ENCODE assay signal across 8 cellular contexts in genomic region chr3:5195605-5196004, GRCh38. TPM values are rescaled to one million over a fixed set of nuclear protein-coding genes. Genes with fewer than 3 reads are reported as not detected.
DNase-seq lines count a peak whose midpoint lies in the region; ATAC-seq and TF ChIP-seq lines count a peak whose summit lies in the region.

No MANE protein-coding gene starts in this region.

- peak overlapping the region; percentile 94 for H3K27ac ChIP-seq in DND-41 (ENCODE audit: low read length)
- peak overlapping the region; percentile 64 for H3K27ac ChIP-seq in naive thymus-derived CD4-positive, alpha-beta T cell (ENCODE audit: low read depth, low read length)

- H3K4me3 Mint-ChIP-seq in activated naive CD8-positive, alpha-beta T cell treated with anti-CD3 and anti-CD28 coated beads, Interleukin-2, amount 10 ng/mL, durations not matched to agents 7 days and 5 days: peak overlapping the region; percentile 72
- H3K4me3 Mint-ChIP-seq in naive thymus-derived CD4-positive, alpha-beta T cell: peak overlapping the region; percentile 5 to 78 (median 54)

- DNase-seq in DND-41 (peak; percentile 84), NCI-H2029 (lab: John Stamatoyannopoulos, UW) (peak; percentile 18), iPS-NIHi7 (ENCODE audit: extremely low spot score) (no peak), SHP77 treated with DMSO at 0.1 percent for 48 hours (lab: John Stamatoyannopoulos, UW) (no peak)
- DNase-seq in activated naive CD8-positive, alpha-beta T cell treated with anti-CD3 and anti-CD28 coated beads, Interleukin-2, amount 10 ng/mL, durations not matched to agents 7 days and 5 days: no peak
- DNase-seq in naive thymus-derived CD4-positive, alpha-beta T cell: peak in 1 of 9 donors; percentile 12

- POLR2A ChIA-PET in activated naive CD8-positive, alpha-beta T cell treated with anti-CD3 and anti-CD28 coated beads, Interleukin-2, amount 10 ng/mL, durations not matched to agents 7 days and 5 days (lab: Charles Lee): interaction anchor here (1.6 to 4.4 kb wide), 2 partner anchors 8 to 73 kb away, joined by 8 to 72 read pairs; partner anchors contain the start of gene EDEM1
- POLR2A ChIA-PET in naive thymus-derived CD4-positive, alpha-beta T cell (lab: Charles Lee): interaction anchor here (0.7 to 4.6 kb wide), 5 partner anchors 8 to 885 kb away, joined by 3 to 117 read pairs (median 4); partner anchors contain the start of gene EDEM1

- no peaks in the 10 kb centered on the region for H3K27me3 Mint-ChIP-seq in activated naive CD8-positive, alpha-beta T cell treated with anti-CD3 and anti-CD28 coated beads, Interleukin-2, amount 10 ng/mL, durations not matched to agents 7 days and 5 days
- H3K27me3 Mint-ChIP-seq in naive thymus-derived CD4-positive, alpha-beta T cell: no peaks in the 10 kb centered on the region

- H3K79me2 ChIP-seq in DND-41 (ENCODE audit: insufficient read depth, low read length): peaks cover 91% of the 10 kb centered on the region

- peak overlapping the region; percentile 51 for H3K9ac ChIP-seq in DND-41 (ENCODE audit: low read depth, low read length)

- peak; percentile 35 for TF ChIP-seq CTCF in DND-41 (IDR thresholded peaks at IDR 0.05; ENCODE audit: borderline replicate concordance, extremely low read depth, low read length, poor library complexity, severe bottlenecking)

- peak overlapping the region; percentile 91 for H3K27ac Mint-ChIP-seq in activated naive CD8-positive, alpha-beta T cell treated with anti-CD3 and anti-CD28 coated beads, Interleukin-2, amount 10 ng/mL, durations not matched to agents 7 days and 5 days
- H3K27ac Mint-ChIP-seq in naive thymus-derived CD4-positive, alpha-beta T cell: peak overlapping the region; percentile 63 to 96 (median 93)

- CTCF ChIA-PET in naive thymus-derived CD4-positive, alpha-beta T cell (lab: Charles Lee): interaction anchor here (2.6 kb wide), 1 partner anchor 8 kb away, joined by 19 read pairs; the partner anchor contains the start of gene EDEM1

- H3K4me1 Mint-ChIP-seq in activated naive CD8-positive, alpha-beta T cell treated with anti-CD3 and anti-CD28 coated beads, Interleukin-2, amount 10 ng/mL, durations not matched to agents 7 days and 5 days: peaks cover 75% of the 10 kb centered on the region
- H3K4me1 Mint-ChIP-seq in naive thymus-derived CD4-positive, alpha-beta T cell: peaks cover 68 to 90% (median 85%) of the 10 kb centered on the region in 7 donors

- H3K4me1 ChIP-seq in DND-41 (ENCODE audit: insufficient read depth, low read length): peaks cover 89% of the 10 kb centered on the region
- H3K4me1 ChIP-seq in naive thymus-derived CD4-positive, alpha-beta T cell (ENCODE audit: control insufficient read depth in 2 of 2, insufficient read depth in 2 of 2, low read length in 2 of 2): peaks cover 75 to 90% of the 10 kb centered on the region in 2 donors

- no peaks in the 10 kb centered on the region for H3K27me3 ChIP-seq in DND-41 (ENCODE audit: insufficient read depth, low read length, poor library complexity)
- H3K27me3 ChIP-seq in naive thymus-derived CD4-positive, alpha-beta T cell (ENCODE audit: control insufficient read depth in 2 of 2, insufficient read depth in 2 of 2, low read length in 2 of 2): no peaks in the 10 kb centered on the region

- H3K36me3 ChIP-seq in DND-41 (ENCODE audit: insufficient read depth, low read length): peaks cover 76% of the 10 kb centered on the region
- peaks cover 0 to 7% (median 4%) of the 10 kb centered on the region in 3 experiments for H3K36me3 ChIP-seq in naive thymus-derived CD4-positive, alpha-beta T cell (ENCODE audit: control insufficient read depth in 2 of 3, insufficient read depth in 3 of 3, low read length in 3 of 3)

- peaks cover 47% of the 10 kb centered on the region for H3K36me3 Mint-ChIP-seq in activated naive CD8-positive, alpha-beta T cell treated with anti-CD3 and anti-CD28 coated beads, Interleukin-2, amount 10 ng/mL, durations not matched to agents 7 days and 5 days
- peaks cover 4 to 59% (median 35%) of the 10 kb centered on the region in 5 donors for H3K36me3 Mint-ChIP-seq in naive thymus-derived CD4-positive, alpha-beta T cell

- H2AFZ ChIP-seq in DND-41 (ENCODE audit: low read depth, low read length): no peak overlapping the region

- ATAC-seq in DND-41 (ENCODE audit: insufficient read depth, low read depth): peak; percentile 62
- ATAC-seq in activated naive CD8-positive, alpha-beta T cell treated with anti-CD3 and anti-CD28 coated beads, Interleukin-2, amount 10 ng/mL, durations not matched to agents 7 days and 5 days (ENCODE audit: low read depth): no peak
- ATAC-seq in naive thymus-derived CD4-positive, alpha-beta T cell: peak; percentile 36
- no peak for ATAC-seq in GM18520 (IDR thresholded peaks at IDR 0.05; ENCODE audit: unreplicated experiment)
- ATAC-seq in GM21423 (IDR thresholded peaks at IDR 0.05; ENCODE audit: unreplicated experiment): no peak

- peak overlapping the region; percentile 55 for H3K4me2 ChIP-seq in DND-41 (ENCODE audit: insufficient read depth, low read length)

- peak overlapping the region in 1 of 2 experiments; percentile 37; a peak in 2 of 4 replicates for H3K4me3 ChIP-seq in DND-41 (ENCODE audit: low read depth in 1 of 2, low read length in 2 of 2)
- no peak overlapping the region for H3K4me3 ChIP-seq in naive thymus-derived CD4-positive, alpha-beta T cell (ENCODE audit: low read length)

- no peaks in the 10 kb centered on the region for H3K9me3 Mint-ChIP-seq in activated naive CD8-positive, alpha-beta T cell treated with anti-CD3 and anti-CD28 coated beads, Interleukin-2, amount 10 ng/mL, durations not matched to agents 7 days and 5 days
- H3K9me3 Mint-ChIP-seq in naive thymus-derived CD4-positive, alpha-beta T cell: peaks cover 0 to 8% (median 5%) of the 10 kb centered on the region in 11 donors

- H3K9me3 ChIP-seq in DND-41 (ENCODE audit: insufficient read depth, low read length, severe bottlenecking): no peaks in the 10 kb centered on the region
- no peaks in the 10 kb centered on the region for H3K9me3 ChIP-seq in naive thymus-derived CD4-positive, alpha-beta T cell (ENCODE audit: control insufficient read depth in 2 of 3, low read length in 3 of 3)

- intact Hi-C loops in naive thymus-derived CD4-positive, alpha-beta T cell (cut with micrococcal nuclease): loop anchor here (2.0 to 5.0 kb wide), 3 partner anchors 21 to 343 kb away; no protein-coding TSS in a partner anchor

- H4K20me1 ChIP-seq in DND-41 (ENCODE audit: insufficient read depth, low read length): no peaks in the 10 kb centered on the region; the same call in 1 of the 2 replicates

RNA-seq across cellular contexts. Expression of gene EDEM1, which starts 8.1 kb away (rescaled TPM):
- 10 to 100 TPM; 92.5 to 94.2 TPM for total RNA-seq in activated naive CD8-positive, alpha-beta T cell treated with anti-CD3 and anti-CD28 coated beads, Interleukin-2, amount 10 ng/mL, durations not matched to agents 7 days and 5 days
- 100 to 1,000 TPM in 4 of 5 experiments, 10 to 100 TPM in 1; 97.3 to 138 (median 126) TPM for total RNA-seq in naive thymus-derived CD4-positive, alpha-beta T cell
- 10 to 100 TPM; 41.9 to 50.1 TPM for polyA plus RNA-seq in naive thymus-derived CD4-positive, alpha-beta T cell

Comparison
In these comparisons a context has a peak if more than half of its experiments do, and no peak if none do; other contexts are left out.
1. ATAC-seq: peak in DND-41 (single experiment) and naive thymus-derived CD4-positive, alpha-beta T cell (single experiment); none in activated naive CD8-positive, alpha-beta T cell treated with anti-CD3 and anti-CD28 coated beads, Interleukin-2, amount 10 ng/mL, durations not matched to agents 7 days and 5 days (single experiment), GM18520 (single experiment) and GM21423 (single experiment).
2. DNase-seq: peak in DND-41 (single experiment) and NCI-H2029 (single experiment); none in activated naive CD8-positive, alpha-beta T cell treated with anti-CD3 and anti-CD28 coated beads, Interleukin-2, amount 10 ng/mL, durations not matched to agents 7 days and 5 days (single experiment), iPS-NIHi7 (single experiment) and SHP77 treated with DMSO at 0.1 percent for 48 hours (single experiment).